Comparison of ENCODE assay signal across 9 cellular contexts in genomic region chr12:7128681-7129593, GRCh38. TPM values are rescaled to one million over a fixed set of nuclear protein-coding genes. Genes with fewer than 3 reads are reported as not detected.
A peak's percentile ranks its signal among the peaks of the same experiment; 100 is the strongest.
DNase-seq lines count a peak whose midpoint lies in the region; ATAC-seq and TF ChIP-seq lines count a peak whose summit lies in the region.
"Had no signal": no experiment of that assay in that cellular context is flagged by ENCODE, and none has a peak within 500 bp of the region (broad histone marks: within the 10 kb centered on the region; RNA-seq: fewer than 3 reads in every experiment).

TSS of gene RBP5 (minus strand) at chr12:7128889. CDS start at chr12:7128775, 114 bp downstream.

- intact Hi-C loops in head of caudate nucleus (cut with DNase I) = no loop called here

- H3K9me3 Mint-ChIP-seq in naive B cell = no peaks in the 10 kb centered on the region

- no peaks in the 10 kb centered on the region for H3K36me3 Mint-ChIP-seq in naive B cell

- no peak for TF ChIP-seq EP300 in Ishikawa (IDR thresholded peaks at IDR 0.05; ENCODE audit: borderline replicate concordance)

- peaks cover 30 to 31% (median 31%) of the 10 kb centered on the region in 3 donors for H3K4me1 Mint-ChIP-seq in naive B cell

- no peak for TF ChIP-seq RAD21 in Ishikawa (IDR thresholded peaks at IDR 0.05; ENCODE audit: low read depth)

- H3K27ac ChIP-seq in cingulate gyrus (ENCODE audit: low read depth, low read length) = peak within 1 kb of the TSS; percentile 75

- H3K27me3 Mint-ChIP-seq in naive B cell = no peaks in the 10 kb centered on the region

- no peak for ATAC-seq in naive B cell (ENCODE audit: low read depth in 2 of 2)

- H3K4me3 Mint-ChIP-seq in naive B cell = peak within 1 kb of the TSS; percentile 88 to 97 (median 92)

- DNase-seq in AG10803 (ENCODE audit: low read depth) (no peak), naive B cell (no peak), MV-4-11 (lab: John Stamatoyannopoulos, UW) (no peak), germinal center (ENCODE audit: low spot score) (no peak), NCI-H510A (lab: John Stamatoyannopoulos, UW) (no peak), head of caudate nucleus (no peak)
- DNase-seq: activated CD4-positive, alpha-beta T cell treated with anti-CD3 and anti-CD28 coated beads for 1 hour had no signal

- TF ChIP-seq CTCF in AG10803 (conservative IDR thresholded peaks at IDR 0.05; ENCODE audit: low read length) = no peak

- peak within 1 kb of the TSS in 5 of 6 donors; percentile 69 to 94 (median 92) for H3K27ac Mint-ChIP-seq in naive B cell

- peak within 1 kb of the TSS; percentile 59 for H3K4me3 ChIP-seq in AG10803 (ENCODE audit: low read length)

TF ChIP-seq in Ishikawa, 13 proteins besides CTCF, POLR2A, EP300 and RAD21:
- TF ChIP-seq REST (IDR thresholded peaks at IDR 0.05; ENCODE audit: low read depth) (no peak), FOXM1 (IDR thresholded peaks at IDR 0.05; ENCODE audit: borderline replicate concordance, low read depth) (no peak), TCF12 (IDR thresholded peaks at IDR 0.05; ENCODE audit: low read depth) (no peak), NFIC (IDR thresholded peaks at IDR 0.05) (peak; percentile 25; the same call in 1 of the 2 replicates), USF1 (IDR thresholded peaks at IDR 0.05) (no peak), MAX (IDR thresholded peaks at IDR 0.05) (no peak)

RNA-seq across cellular contexts. Expression of gene RBP5, which starts in this region (rescaled TPM):
- polyA plus RNA-seq in naive B cell (ENCODE audit: low read depth in 6 of 6) = under 1 TPM in 1 of 6 donors, not detected in 5; 0.51 TPM
